ENCODE assay signal across 8 cellular contexts in genomic region chr20:25852968-25853717, GRCh38.
A peak's percentile ranks its signal among the peaks of the same experiment; 100 is the strongest.
DNase-seq lines count a peak whose midpoint lies in the region; ATAC-seq, FAIRE-seq and TF ChIP-seq lines count a peak whose summit lies in the region.
"Not testable (repeated sequence)": the region's sequence is repeated elsewhere in the genome, so short reads cannot be mapped to it uniquely, and the experiment has no call there.

No MANE protein-coding gene starts in this region.

- BruUV-seq in GM12878 (replicated peaks; lab: Mats Ljungman, UMichigan): TSS peak; percentile 68

- peak; percentile 16 for ATAC-seq in GM19351 (IDR thresholded peaks at IDR 0.05; ENCODE audit: unreplicated experiment)
- peak; percentile 38 for ATAC-seq in GM12878

- not testable (repeated sequence) for H3K27ac ChIP-seq in AG04450 (ENCODE audit: low read depth, low read length); GM12878 (ENCODE audit: control insufficient read depth, insufficient read depth); mucosa of rectum (ENCODE audit: low read depth in 2 of 2, low read length in 2 of 2)
- H3K27ac ChIP-seq in KOPT-K1 (ENCODE audit: low read depth, low read length, poor library complexity, severe bottlenecking) (peak overlapping the region; percentile 43), VCaP (peak overlapping the region; percentile 47; the same call in 1 of the 2 replicates)

- in situ Hi-C loops in GM12878 (cut with MboI): not testable (repeated sequence)

- H3K27me3 ChIP-seq in AG04450 (ENCODE audit: control insufficient read depth, insufficient read depth, low read length); GM12878 (replicated peaks in 1 of 2; ENCODE audit: control insufficient read depth in 2 of 2, insufficient read depth in 2 of 2, low read length in 1 of 2); mucosa of rectum (ENCODE audit: control insufficient read depth in 2 of 2, insufficient read depth in 2 of 2, low read length in 2 of 2): not testable (repeated sequence)

- POLR2A ChIA-PET in AG04450 (lab: Yijun Ruan, JAX); GM12878 (lab: Charles Lee): not testable (repeated sequence)

- TF ChIP-seq EP300 in GM12878 (IDR thresholded peaks at IDR 0.05; ENCODE audit: borderline replicate concordance in 1 of 2, control insufficient read depth in 1 of 2, low read depth in 2 of 2, low read length in 2 of 2): not testable (repeated sequence)

- not testable (repeated sequence) for DNase-seq in AG04450 (ENCODE audit: low read depth, low spot score); GM12878 (ENCODE audit: low read depth, low spot score); foreskin fibroblast
- peak; percentile 29 for DNase-seq in stimulated activated CD8-positive, alpha-beta memory T cell treated with anti-CD3 and anti-CD28 coated beads, Interleukin-4, amount 100 ng/mL, for 48 hours

- peak overlapping the region; percentile 94 for H3K4me2 ChIP-seq in GM12878 (ENCODE audit: control insufficient read depth, insufficient read depth)

- intact Hi-C loops in GM12878 (cut with micrococcal nuclease; ENCODE audit: unreplicated experiment): not testable (repeated sequence)

- not testable (repeated sequence) for H4K20me1 ChIP-seq in GM12878 (ENCODE audit: control insufficient read depth, insufficient read depth)

- SMC1A ChIA-PET in GM12878 (lab: Charles Lee; ENCODE audit: uncharacterized antibody, unreplicated experiment): not testable (repeated sequence)

- not testable (repeated sequence) for H3K79me2 ChIP-seq in GM12878 (ENCODE audit: control insufficient read depth, insufficient read depth, low read length)

- CTCF ChIA-PET in AG04450 (lab: Charles Lee); GM12878 (lab: Yijun Ruan, JAX): not testable (repeated sequence)

- TF ChIP-seq POLR2A in GM12878 (IDR thresholded peaks at IDR 0.05; ENCODE audit: low read depth, low read length): not testable (repeated sequence)

- H3K4me3 ChIP-seq in AG04450 (ENCODE audit: low read depth, low read length) (peak overlapping the region; percentile 63), GM12878 (peak overlapping the region; percentile 70), foreskin fibroblast (ENCODE audit: low read depth in 1 of 2, low read length in 2 of 2) (peak overlapping the region; percentile 60 to 72), mucosa of rectum (ENCODE audit: low read length in 2 of 2) (peak overlapping the region; percentile 79 to 84)

- H2AFZ ChIP-seq in GM12878 (ENCODE audit: control insufficient read depth, low read depth, low read length): peak overlapping the region; percentile 98

- not testable (repeated sequence) for H3K4me1 ChIP-seq in GM12878 (ENCODE audit: control insufficient read depth, insufficient read depth, low read length); mucosa of rectum (ENCODE audit: control insufficient read depth in 2 of 2, insufficient read depth in 2 of 2, low read length in 2 of 2)

- RAD21 ChIA-PET in GM12878 (lab: Charles Lee; ENCODE audit: unreplicated experiment): not testable (repeated sequence)

- H3K9ac ChIP-seq in GM12878 (ENCODE audit: control insufficient read depth, insufficient read depth, low read length) (peak overlapping the region; percentile 68; the same call in 1 of the 2 replicates), mucosa of rectum (ENCODE audit: low read depth in 1 of 2, low read length in 2 of 2) (peak overlapping the region in 1 of 2 donors; percentile 72)

- 62% methylated on average over 30 of the region's 31 CpGs for WGBS in GM12878 (ENCODE audit: insufficient coverage, insufficient replicate concordance, low lambda C conversion rate, missing lambda C conversion rate)

- peaks cover 11% of the 10 kb centered on the region; the same call in 1 of the 2 replicates for H3K9me3 ChIP-seq in AG04450 (ENCODE audit: control insufficient read depth, insufficient read depth, low read length)
- H3K9me3 ChIP-seq in KOPT-K1 (ENCODE audit: insufficient read depth, low read length, poor library complexity, severe bottlenecking); GM12878 (replicated peaks; ENCODE audit: control insufficient read depth, insufficient read depth, low read length); mucosa of rectum (ENCODE audit: control insufficient read depth in 2 of 2, low read length in 2 of 2): not testable (repeated sequence)

- FAIRE-seq in GM12878 (lab: Jason Lieb, UNC): not testable (repeated sequence)

- TF ChIP-seq CTCF in AG04450 (IDR thresholded peaks at IDR 0.05; ENCODE audit: low read depth, low read length); VCaP (conservative IDR thresholded peaks at IDR 0.05); GM12878 (IDR thresholded peaks at IDR 0.05 in 2 of 3, conservative IDR thresholded peaks at IDR 0.05 in 1 of 3; ENCODE audit: control insufficient read depth in 2 of 3, extremely low read depth in 1 of 3, insufficient read depth in 1 of 3, low read depth in 3 of 3, low read length in 3 of 3); foreskin fibroblast (IDR thresholded peaks at IDR 0.05; ENCODE audit: low read depth, low read length): not testable (repeated sequence)

- TF ChIP-seq RAD21 in GM12878 (IDR thresholded peaks at IDR 0.05; ENCODE audit: insufficient read depth, low read depth, low read length): not testable (repeated sequence)

- H3K36me3 ChIP-seq in KOPT-K1 (ENCODE audit: insufficient read depth, low read length); GM12878 (ENCODE audit: control insufficient read depth in 2 of 2, insufficient read depth in 2 of 2, low read length in 1 of 2); mucosa of rectum (ENCODE audit: control insufficient read depth in 2 of 2, insufficient read depth in 2 of 2, low read length in 2 of 2): not testable (repeated sequence)
